10 cellular contexts compared by ENCODE assay signal in genomic region chr3:58383904-58384303, GRCh38. TPM values are rescaled to one million over a fixed set of nuclear protein-coding genes. Genes with fewer than 3 reads are reported as not detected.
A peak's percentile ranks its signal among the peaks of the same experiment; 100 is the strongest.
DNase-seq lines count a peak whose midpoint lies in the region; ATAC-seq and TF ChIP-seq lines count a peak whose summit lies in the region.
"Had no signal": no experiment of that assay in that cellular context is flagged by ENCODE, and none has a peak within 500 bp of the region (broad histone marks: within the 10 kb centered on the region; RNA-seq: fewer than 3 reads in every experiment).

No MANE protein-coding gene starts in this region.

- H3K27me3 ChIP-seq in DND-41 (ENCODE audit: insufficient read depth, low read length, poor library complexity) (no peaks in the 10 kb centered on the region), prostate gland (replicated peaks; ENCODE audit: insufficient read depth) (no peaks in the 10 kb centered on the region)

- H3K27ac Mint-ChIP-seq in natural killer cell treated with Interleukin-12 subunit alpha and Interleukin-12 subunit beta and Interleukin-15 and Interleukin-18, amount 100 ng/mL, for 72 hours, result no peak overlapping the region
- H3K27ac Mint-ChIP-seq: activated CD4-positive, alpha-beta memory T cell treated with anti-CD3 and anti-CD28 coated beads, Interleukin-2, amount 10 ng/mL, durations not matched to agents 7 days and 5 days had no signal

- H3K9me3 ChIP-seq in DND-41 (ENCODE audit: insufficient read depth, low read length, severe bottlenecking) (no peaks in the 10 kb centered on the region), prostate gland (no peaks in the 10 kb centered on the region)

- H3K4me3 ChIP-seq in DND-41 (ENCODE audit: low read depth in 1 of 2, low read length in 2 of 2) (no peak overlapping the region), prostate gland (no peak overlapping the region)

- peaks cover 62% of the 10 kb centered on the region for H3K36me3 ChIP-seq in DND-41 (ENCODE audit: insufficient read depth, low read length)
- no peaks in the 10 kb centered on the region for H3K36me3 ChIP-seq in prostate gland

- H3K79me2 ChIP-seq in DND-41 (ENCODE audit: insufficient read depth, low read length), result peaks cover 35% of the 10 kb centered on the region

- no peak overlapping the region for H3K4me2 ChIP-seq in DND-41 (ENCODE audit: insufficient read depth, low read length)

- intact Hi-C loops in prostate gland (cut with DNase I), result no loop called here

- H2AFZ ChIP-seq in DND-41 (ENCODE audit: low read depth, low read length), result no peak overlapping the region

- peaks cover 13% of the 10 kb centered on the region; the same call in 1 of the 2 replicates for H4K20me1 ChIP-seq in DND-41 (ENCODE audit: insufficient read depth, low read length)

- H3K4me3 Mint-ChIP-seq in natural killer cell treated with Interleukin-12 subunit alpha and Interleukin-12 subunit beta and Interleukin-15 and Interleukin-18, amount 100 ng/mL, for 72 hours, result no peak overlapping the region
- H3K4me3 Mint-ChIP-seq: activated CD4-positive, alpha-beta memory T cell treated with anti-CD3 and anti-CD28 coated beads, Interleukin-2, amount 10 ng/mL, durations not matched to agents 7 days and 5 days; H9 had no signal

- 53% methylated on average over 4 of the region's 4 CpGs for WGBS in prostate gland

- H3K27ac ChIP-seq in DND-41 (ENCODE audit: low read length), result no peak overlapping the region
- H3K27ac ChIP-seq in prostate gland, result no peak overlapping the region

- no peak for TF ChIP-seq CTCF in DND-41 (IDR thresholded peaks at IDR 0.05; ENCODE audit: borderline replicate concordance, extremely low read depth, low read length, poor library complexity, severe bottlenecking)
- no peak for TF ChIP-seq CTCF in prostate gland (IDR thresholded peaks at IDR 0.05)

- peaks cover 18 to 20% of the 10 kb centered on the region in 2 donors for H3K4me1 Mint-ChIP-seq in natural killer cell treated with Interleukin-12 subunit alpha and Interleukin-12 subunit beta and Interleukin-15 and Interleukin-18, amount 100 ng/mL, for 72 hours (ENCODE audit: low read depth in 2 of 2)

- DNase-seq in DND-41 (no peak), RKO (ENCODE audit: low spot score) (peak; percentile 83), prostate gland (ENCODE audit: low spot score) (peak; percentile 27), 8988T (no peak), middle frontal gyrus (ENCODE audit: extremely low spot score, low spot score) (no peak)
- DNase-seq in activated CD8-positive, alpha-beta memory T cell treated with anti-CD3 and anti-CD28 coated beads for 24 hours, result no peak
- no peak for DNase-seq in natural killer cell treated with Interleukin-12 subunit alpha and Interleukin-12 subunit beta and Interleukin-15 and Interleukin-18, amount 100 ng/mL, for 72 hours (ENCODE audit: low spot score)
- DNase-seq: activated CD4-positive, alpha-beta memory T cell treated with anti-CD3 and anti-CD28 coated beads, Interleukin-2, amount 10 ng/mL, durations not matched to agents 7 days and 5 days; H9 had no signal

- H3K9me3 Mint-ChIP-seq in natural killer cell treated with Interleukin-12 subunit alpha and Interleukin-12 subunit beta and Interleukin-15 and Interleukin-18, amount 100 ng/mL, for 72 hours, result no peaks in the 10 kb centered on the region
- H3K9me3 Mint-ChIP-seq: activated CD4-positive, alpha-beta memory T cell treated with anti-CD3 and anti-CD28 coated beads, Interleukin-2, amount 10 ng/mL, durations not matched to agents 7 days and 5 days; H9 had no signal

- ATAC-seq in DND-41 (ENCODE audit: insufficient read depth, low read depth), result 0 out of 3 replicates have a peak, but pooled peaks have one; percentile 29
- ATAC-seq in esophagus mucosa, result peak; percentile 81
- no peak for ATAC-seq in natural killer cell treated with Interleukin-12 subunit alpha and Interleukin-12 subunit beta and Interleukin-15 and Interleukin-18, amount 100 ng/mL, for 72 hours

- no peaks in the 10 kb centered on the region for H3K27me3 Mint-ChIP-seq in natural killer cell treated with Interleukin-12 subunit alpha and Interleukin-12 subunit beta and Interleukin-15 and Interleukin-18, amount 100 ng/mL, for 72 hours
- H3K27me3 Mint-ChIP-seq: activated CD4-positive, alpha-beta memory T cell treated with anti-CD3 and anti-CD28 coated beads, Interleukin-2, amount 10 ng/mL, durations not matched to agents 7 days and 5 days had no signal

- TF ChIP-seq POLR2A in prostate gland (IDR thresholded peaks at IDR 0.05), result no peak

- no peaks in the 10 kb centered on the region for H3K36me3 Mint-ChIP-seq in natural killer cell treated with Interleukin-12 subunit alpha and Interleukin-12 subunit beta and Interleukin-15 and Interleukin-18, amount 100 ng/mL, for 72 hours

- H3K9ac ChIP-seq in DND-41 (ENCODE audit: low read depth, low read length), result no peak overlapping the region

- H3K4me1 ChIP-seq in DND-41 (ENCODE audit: insufficient read depth, low read length) (no peaks in the 10 kb centered on the region), prostate gland (replicated peaks) (peaks cover 5% of the 10 kb centered on the region)

RNA-seq across cellular contexts. Expression of gene PDHB, which starts 49.7 kb away (rescaled TPM):
- total RNA-seq in esophagus mucosa (52.6 TPM), prostate gland (100 to 1,000 TPM in 1 of 2 donors, 10 to 100 TPM in 1; 69.6 to 129 TPM)
- total RNA-seq in natural killer cell treated with Interleukin-12 subunit alpha and Interleukin-12 subunit beta and Interleukin-15 and Interleukin-18, amount 100 ng/mL, for 72 hours, result 10 to 100 TPM; 30.6 to 41.7 TPM

RNA-seq across cellular contexts. Expression of gene PXK, which starts 51.2 kb away (rescaled TPM):
- total RNA-seq in esophagus mucosa (14.2 TPM), prostate gland (10 to 100 TPM; 19.6 to 21.8 TPM)
- 10 to 100 TPM; 63.8 to 67.8 TPM for total RNA-seq in natural killer cell treated with Interleukin-12 subunit alpha and Interleukin-12 subunit beta and Interleukin-15 and Interleukin-18, amount 100 ng/mL, for 72 hours

Comparison
In these comparisons a context has a peak if more than half of its experiments do, and no peak if none do; other contexts are left out.
1. ATAC-seq: peak in DND-41 (single experiment) and esophagus mucosa (single experiment); none in natural killer cell treated with Interleukin-12 subunit alpha and Interleukin-12 subunit beta and Interleukin-15 and Interleukin-18, amount 100 ng/mL, for 72 hours (0 of 2).
2. DNase-seq: peak in RKO (single experiment) and prostate gland (single experiment); none in DND-41 (single experiment), activated CD8-positive, alpha-beta memory T cell treated with anti-CD3 and anti-CD28 coated beads for 24 hours (single experiment), 8988T (single experiment), middle frontal gyrus (single experiment) and natural killer cell treated with Interleukin-12 subunit alpha and Interleukin-12 subunit beta and Interleukin-15 and Interleukin-18, amount 100 ng/mL, for 72 hours (single experiment).